8 cellular contexts compared by ENCODE assay signal in genomic region chr20:59222982-59223610, GRCh38. TPM values are rescaled to one million over a fixed set of nuclear protein-coding genes. Genes with fewer than 3 reads are reported as not detected.
DNase-seq lines count a peak whose midpoint lies in the region; ATAC-seq, FAIRE-seq and TF ChIP-seq lines count a peak whose summit lies in the region.

No MANE protein-coding gene starts in this region.

- no peak overlapping the region for H3K23ac ChIP-seq in H1 (ENCODE audit: insufficient read length)

- no peak for TF ChIP-seq EP300 in H1 (IDR thresholded peaks at IDR 0.05; ENCODE audit: borderline replicate concordance in 1 of 2, low read depth in 2 of 2, low read length in 2 of 2)

- 0 out of 2 replicates have a peak overlapping the region, but pooled peaks have one; percentile 5 for H2BK12ac ChIP-seq in H1 (ENCODE audit: low read depth, low read length)

- H4K20me1 ChIP-seq in H1 (replicated peaks in 1 of 2; ENCODE audit: control insufficient read depth in 1 of 2, insufficient read depth in 2 of 2, low read length in 2 of 2) (no peaks in the 10 kb centered on the region), neural progenitor cell (ENCODE audit: low read depth) (no peaks in the 10 kb centered on the region)

- H3K23me2 ChIP-seq in H1 (ENCODE audit: low read depth, low read length), result peaks cover 8% of the 10 kb centered on the region; the same call in 1 of the 2 replicates

- H4K91ac ChIP-seq in H1 (replicated peaks; ENCODE audit: insufficient read length, low read length), result no peak overlapping the region

- 47% methylated on average over 26 of the region's 26 CpGs; no CpG with 5 or more reads in 1 of the 2 experiments for WGBS in H1 (ENCODE audit: extremely low coverage in 1 of 2, insufficient coverage in 1 of 2, insufficient read length in 1 of 2, insufficient replicate concordance in 2 of 2, low coverage in 1 of 2, low lambda C conversion rate in 2 of 2, missing lambda C conversion rate in 1 of 2), 2 experiments

- intact Hi-C loops in CD8-positive, alpha-beta T cell (cut with DNase I, micrococcal nuclease), result loop anchor here (1.0 to 10.0 kb wide), 10 partner anchors 30 to 988 kb away; partner anchors contain the start of genes ATP5F1E (in 1 of the 2), NELFCD (in 1 of the 2) and PRELID3B (in 1 of the 2)

- no peak for TF ChIP-seq CTCF in CD8-positive, alpha-beta T cell (IDR thresholded peaks at IDR 0.05)
- peak; percentile 31 to 51 (median 49); a peak in 3 of 4 replicates for TF ChIP-seq CTCF in H1 (IDR thresholded peaks at IDR 0.05; ENCODE audit: control extremely low read depth in 1 of 3, insufficient read depth in 1 of 3, low read depth in 1 of 3, low read length in 3 of 3)
- TF ChIP-seq CTCF in neural progenitor cell (IDR thresholded peaks at IDR 0.05), result peak; percentile 15

- H3K18ac ChIP-seq in H1 (ENCODE audit: extremely low read depth, low read length), result no peak overlapping the region; the same call in 1 of the 2 replicates

- H2BK15ac ChIP-seq in H1 (ENCODE audit: low read length), result 0 out of 2 replicates have a peak overlapping the region, but pooled peaks have one; percentile 46

- peaks cover 18% of the 10 kb centered on the region for H3K4me1 ChIP-seq in CD8-positive, alpha-beta T cell (ENCODE audit: insufficient read depth, low read length)
- H3K4me1 ChIP-seq in H1 (replicated peaks in 1 of 4; ENCODE audit: control insufficient read depth in 3 of 4, insufficient read depth in 4 of 4, low read length in 3 of 4) (peaks cover 2 to 6% (median 4%) of the 10 kb centered on the region in 4 experiments), neural progenitor cell (peaks cover 25% of the 10 kb centered on the region)

- H3K27me3 ChIP-seq in CD8-positive, alpha-beta T cell (ENCODE audit: insufficient read depth, low read length), result no peaks in the 10 kb centered on the region
- H3K27me3 ChIP-seq in H1 (replicated peaks in 1 of 4; ENCODE audit: control insufficient read depth in 3 of 4, extremely low read depth in 1 of 4, insufficient read depth in 3 of 4, low read length in 3 of 4), result peaks cover 3 to 22% (median 20%) of the 10 kb centered on the region in 4 experiments
- H3K27me3 ChIP-seq in neural progenitor cell, result peaks cover 38% of the 10 kb centered on the region

- H2BK20ac ChIP-seq in H1 (ENCODE audit: low read length), result no peak overlapping the region

- H4K8ac ChIP-seq in H1 (ENCODE audit: extremely low read depth, insufficient read depth, low read length), result no peak overlapping the region

- H3K4me3 ChIP-seq in CD8-positive, alpha-beta T cell (ENCODE audit: low read depth, low read length), result peak overlapping the region; percentile 50
- peak overlapping the region; percentile 37 to 70 (median 50); a peak in 6 of 8 replicates for H3K4me3 ChIP-seq in H1 (ENCODE audit: extremely low read depth in 1 of 4, insufficient read depth in 2 of 4, low read depth in 3 of 4, low read length in 4 of 4)
- peak overlapping the region; percentile 45 for H3K4me3 ChIP-seq in neural progenitor cell

- H3K36me3 ChIP-seq in CD8-positive, alpha-beta T cell (ENCODE audit: insufficient read depth, low read length), result no peaks in the 10 kb centered on the region
- H3K36me3 ChIP-seq in H1 (ENCODE audit: control insufficient read depth in 2 of 4, insufficient read depth in 4 of 4, low read length in 3 of 4) (no peaks in the 10 kb centered on the region), neural progenitor cell (no peaks in the 10 kb centered on the region)

- peaks cover 54% of the 10 kb centered on the region for H3K36me3 Mint-ChIP-seq in CD8-positive, alpha-beta T cell
- no peaks in the 10 kb centered on the region for H3K36me3 Mint-ChIP-seq in neural progenitor cell

- POLR2A ChIA-PET in CD8-positive, alpha-beta T cell (lab: Charles Lee), result interaction anchor here (0.8 to 2.0 kb wide), 5 partner anchors 13 to 370 kb away, joined by 5 to 9 read pairs (median 6); partner anchors contain the start of gene ATP5F1E
- POLR2A ChIA-PET in H1 (lab: Charles Lee; ENCODE audit: partially characterized antibody), result no interaction called here

- H3K27me3 Mint-ChIP-seq in CD8-positive, alpha-beta T cell (ENCODE audit: low read depth), result no peaks in the 10 kb centered on the region
- peaks cover 12% of the 10 kb centered on the region for H3K27me3 Mint-ChIP-seq in neural progenitor cell (ENCODE audit: insufficient read depth, low read depth)

- no peak overlapping the region for H2BK5ac ChIP-seq in H1 (ENCODE audit: low read depth, low read length)

- no peak for DNase-seq in CD8-positive, alpha-beta T cell
- DNase-seq in NCI-H2171 treated with DMSO at 0.1 percent for 48 hours (lab: John Stamatoyannopoulos, UW) (peak; percentile 69), H1 (ENCODE audit: low read depth in 1 of 2, low spot score in 2 of 2) (peak in 1 of 2 experiments; percentile 58), neural progenitor cell (ENCODE audit: low spot score) (peak; percentile 47), NOMO-1 treated with dmso at 0.1 percent for 144 hours (lab: John Stamatoyannopoulos, UW; ENCODE audit: unreplicated experiment) (no peak), HT-29 (ENCODE audit: low spot score) (no peak), H4 (ENCODE audit: low spot score) (no peak), RCC 7860 (ENCODE audit: low spot score) (no peak)

- peak overlapping the region; percentile 31 for H3K27ac ChIP-seq in CD8-positive, alpha-beta T cell (ENCODE audit: low read depth, low read length)
- H3K27ac ChIP-seq in H1 (ENCODE audit: low read depth, low read length) (no peak overlapping the region), neural progenitor cell (no peak overlapping the region)

- peaks cover 5% of the 10 kb centered on the region for H3F3A ChIP-seq in neural progenitor cell (ENCODE audit: low read depth)

- H2AK5ac ChIP-seq in H1 (ENCODE audit: low read depth, low read length), result no peak overlapping the region

- H2BK120ac ChIP-seq in H1 (replicated peaks; ENCODE audit: low read depth, low read length), result no peak overlapping the region

- no peaks in the 10 kb centered on the region for H3K79me2 ChIP-seq in H1 (ENCODE audit: control insufficient read depth in 1 of 2, insufficient read depth in 2 of 2, low read length in 2 of 2)
- no peaks in the 10 kb centered on the region for H3K79me2 ChIP-seq in neural progenitor cell (ENCODE audit: low read depth)

- peak overlapping the region; percentile 71 to 92 for H3K4me2 ChIP-seq in H1 (ENCODE audit: insufficient read depth in 1 of 2, low read depth in 2 of 2, low read length in 2 of 2)
- H3K4me2 ChIP-seq in neural progenitor cell, result peak overlapping the region; percentile 74

- no peak overlapping the region for H4K5ac ChIP-seq in H1 (ENCODE audit: insufficient read length, low read depth, low read length)

- ATAC-seq in CD8-positive, alpha-beta T cell, result no peak

- no peak for TF ChIP-seq POLR2A in H1 (IDR thresholded peaks at IDR 0.05; ENCODE audit: control extremely low read depth in 1 of 2, low read depth in 2 of 2, low read length in 2 of 2)

- no peak overlapping the region for H3K56ac ChIP-seq in H1 (replicated peaks; ENCODE audit: insufficient read length, low read depth, low read length)

- H3K9ac ChIP-seq in H1 (replicated peaks in 1 of 4; ENCODE audit: extremely low read depth in 1 of 4, low read depth in 3 of 4, low read length in 3 of 4) (no peak overlapping the region; a peak in 2 of 7 replicates), neural progenitor cell (no peak overlapping the region)

- TF ChIP-seq RAD21 in H1 (IDR thresholded peaks at IDR 0.05 in 1 of 2, conservative IDR thresholded peaks at IDR 0.05 in 1 of 2; ENCODE audit: low read depth in 2 of 2, low read length in 2 of 2), result peak; percentile 52 to 60

- peak overlapping the region; percentile 88 for H3K27ac Mint-ChIP-seq in CD8-positive, alpha-beta T cell
- H3K27ac Mint-ChIP-seq in neural progenitor cell, result no peak overlapping the region

- H2AFZ ChIP-seq in H1 (ENCODE audit: low read length), result peak overlapping the region; percentile 65
- peak overlapping the region; percentile 90 for H2AFZ ChIP-seq in neural progenitor cell (replicated peaks)

- CTCF ChIA-PET in CD8-positive, alpha-beta T cell (lab: Charles Lee), result interaction anchor here (0.7 to 5.3 kb wide), 28 partner anchors 10 to 358 kb away, joined by 3 to 44 read pairs (median 4); partner anchors contain the start of gene ATP5F1E
- CTCF ChIA-PET in H1 (lab: Charles Lee; ENCODE audit: partially characterized antibody), result interaction anchor here (0.6 to 5.0 kb wide), 28 partner anchors 8 to 742 kb away, joined by 3 to 41 read pairs (median 3); no protein-coding TSS in a partner anchor

- H3K4me3 Mint-ChIP-seq in CD8-positive, alpha-beta T cell, result peak overlapping the region; percentile 78
- H3K4me3 Mint-ChIP-seq in neural progenitor cell, result peak overlapping the region; percentile 84

- no peaks in the 10 kb centered on the region for H3K9me3 Mint-ChIP-seq in CD8-positive, alpha-beta T cell
- H3K9me3 Mint-ChIP-seq in neural progenitor cell, result peaks cover 3% of the 10 kb centered on the region

- no peak overlapping the region for H3K14ac ChIP-seq in H1 (ENCODE audit: insufficient read length)

- no peaks in the 10 kb centered on the region for H3K9me3 ChIP-seq in CD8-positive, alpha-beta T cell (ENCODE audit: low read length)
- H3K9me3 ChIP-seq in H1 (ENCODE audit: insufficient read depth in 2 of 2, low read depth in 1 of 2, low read length in 1 of 2) (no peaks in the 10 kb centered on the region), neural progenitor cell (ENCODE audit: low read depth) (no peaks in the 10 kb centered on the region)

- H3K4me1 Mint-ChIP-seq in CD8-positive, alpha-beta T cell (ENCODE audit: low read depth), result peaks cover 34% of the 10 kb centered on the region
- H3K4me1 Mint-ChIP-seq in neural progenitor cell, result peaks cover 19% of the 10 kb centered on the region

- H3K79me1 ChIP-seq in H1 (ENCODE audit: low read depth, low read length), result no peaks in the 10 kb centered on the region

- peak overlapping the region; percentile 15 for H3K4ac ChIP-seq in H1 (replicated peaks; ENCODE audit: insufficient read length, low read depth, low read length)

- FAIRE-seq in H1 (lab: Jason Lieb, UNC), result no peak
- FAIRE-seq in RCC 7860 (lab: Jason Lieb, UNC), result no peak

TF ChIP-seq in H1, 55 proteins besides CTCF, POLR2A, EP300 and RAD21:
- TF ChIP-seq KDM4A (IDR thresholded peaks at IDR 0.05; ENCODE audit: low read depth, low read length, severe bottlenecking), result peak; percentile 4
- no peak for TF ChIP-seq CEBPB (IDR thresholded peaks at IDR 0.05; ENCODE audit: low read depth, low read length)

RNA-seq across cellular contexts. Expression of gene ZNF831, which starts 59.5 kb away (rescaled TPM):
- 10 to 100 TPM; 15.3 to 16.3 TPM for total RNA-seq in CD8-positive, alpha-beta T cell
- not detected in 2 replicates for total RNA-seq in H1 (2021; fragmentation: NEBNext Ultra II Directional; extraction: Animal tissue kit (Norgen Biotek cat#: 25700))
- under 0.01 TPM in 1 of 2 replicates, not detected in the other for polyA plus RNA-seq in H1 (2011; rRNA removed)
- not detected for polyA plus RNA-seq in H1 (2011; cell fraction: cytosol; rRNA removed)
- polyA plus RNA-seq in H1 (2011; cell fraction: nucleus; rRNA removed), result not detected
- not detected in 4 replicates for polyA plus RNA-seq in H1 (2012, experiment 1 of 2)
- not detected for polyA plus RNA-seq in H1 (2012, experiment 2 of 2)
- polyA plus RNA-seq in H1 (2013, experiment 1 of 2), result under 0.01 TPM
- polyA plus RNA-seq in H1 (2013, experiment 2 of 2), result under 0.01 TPM
- polyA minus RNA-seq in H1 (2011; rRNA and poly(A)+ RNA removed), result not detected in 2 replicates
- not detected for polyA minus RNA-seq in H1 (2011; cell fraction: cytosol; rRNA and poly(A)+ RNA removed)
- not detected for polyA minus RNA-seq in H1 (2011; cell fraction: nucleus; rRNA and poly(A)+ RNA removed)
- total RNA-seq in neural progenitor cell (ENCODE audit: low replicate concordance), result not detected in 2 replicates
- total RNA-seq in HT-29 (2014; rRNA removed; shearing (Covaris generic)), result not detected in 2 replicates
- total RNA-seq in H4 (2014; rRNA removed; shearing (Covaris generic)), result not detected in 2 replicates

Comparison
In these comparisons a context has a peak if more than half of its experiments do, and no peak if none do; other contexts are left out.
1. DNase-seq: peak in NCI-H2171 treated with DMSO at 0.1 percent for 48 hours (single experiment) and neural progenitor cell (single experiment); none in CD8-positive, alpha-beta T cell (0 of 7), NOMO-1 treated with dmso at 0.1 percent for 144 hours (single experiment), HT-29 (single experiment), H4 (single experiment) and RCC 7860 (single experiment).
2. RNA of gene ZNF831, which starts 59.5 kb away (total RNA-seq): 15.3 to 16.3 TPM in CD8-positive, alpha-beta T cell; not detected in H1, not detected in neural progenitor cell, not detected in HT-29 and not detected in H4; every median in the first group is over 10 times any median in the second.
3. Peak in every context shown above with its lines, with median percentiles within 50 percentile points of each other: H3K4me3 ChIP-seq.